ENCODE assay signal across 1 cellular context in the genomic region with DNA sequence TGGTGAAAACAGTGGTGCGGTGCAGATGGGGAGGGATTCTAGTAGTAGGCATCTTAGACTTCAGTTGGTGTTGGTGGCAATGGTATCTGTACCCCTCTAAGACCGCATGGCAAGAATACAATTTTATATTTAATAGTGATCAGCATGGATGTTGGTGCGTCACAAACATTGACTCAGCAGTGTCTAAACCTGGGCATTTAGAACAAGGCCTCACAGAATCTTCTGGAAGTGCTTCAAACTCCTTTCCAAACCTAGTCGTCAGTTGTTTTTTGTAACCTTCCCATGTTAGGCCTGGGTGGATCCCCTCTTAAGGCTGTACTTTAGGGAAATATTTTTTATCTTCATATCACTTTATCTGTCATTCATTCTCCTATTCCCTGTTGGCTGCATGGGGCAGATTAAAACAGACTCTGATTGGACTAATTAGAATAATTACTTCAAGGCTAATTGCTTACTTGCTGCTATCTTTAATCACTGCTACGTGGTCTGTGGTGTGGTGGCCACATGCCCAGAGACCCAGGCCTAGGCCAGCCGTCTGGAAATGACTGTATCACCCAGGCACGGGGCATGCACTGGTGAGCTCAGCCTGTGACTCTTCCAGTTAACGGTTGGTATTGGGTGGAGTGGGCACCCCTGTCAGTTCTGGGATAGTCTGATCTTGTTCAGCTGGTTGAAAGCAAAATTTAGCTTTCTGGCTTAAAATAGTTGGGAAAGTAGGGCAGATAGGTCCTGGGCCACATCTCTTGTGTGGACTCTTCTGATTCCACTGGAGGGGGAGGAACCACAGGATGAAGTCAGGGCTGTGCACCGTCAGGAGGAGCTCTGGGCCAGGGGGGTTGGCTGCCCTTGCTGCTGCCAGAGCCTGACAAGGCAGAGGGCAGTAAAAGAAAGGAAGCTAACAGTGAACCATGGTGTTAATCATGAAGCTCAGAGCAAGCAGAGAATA.
TF ChIP-seq lines count a peak whose summit lies in the region.

No MANE protein-coding gene starts in this region.

TF ChIP-seq in GM12878, 131 proteins besides CTCF, POLR2A, EP300 and RAD21:
- TF ChIP-seq IRF4 (IDR thresholded peaks at IDR 0.05; ENCODE audit: low read depth, low read length), result 0 out of 2 replicates have a peak, but pooled peaks have one; percentile 23
- TF ChIP-seq TCF7 (IDR thresholded peaks at IDR 0.05; ENCODE audit: borderline replicate concordance), result no peak
- TF ChIP-seq FOS (IDR thresholded peaks at IDR 0.05; ENCODE audit: borderline replicate concordance, extremely low read depth, insufficient read length), result no peak
- TF ChIP-seq CBX5 (IDR thresholded peaks at IDR 0.05; ENCODE audit: low read depth), result no peak
- 0 out of 2 replicates have a peak, but pooled peaks have one; percentile 31 for TF ChIP-seq IKZF1 (conservative IDR thresholded peaks at IDR 0.05)
- peak; percentile 65; the same call in 1 of the 2 replicates for TF ChIP-seq MTA2 (IDR thresholded peaks at IDR 0.05; ENCODE audit: low read depth)
- TF ChIP-seq DPF2 (IDR thresholded peaks at IDR 0.05), result peak; percentile 27; the same call in 1 of the 2 replicates
- no peak for TF ChIP-seq SREBF2 (IDR thresholded peaks at IDR 0.05; ENCODE audit: low read length)
- TF ChIP-seq RUNX3 (IDR thresholded peaks at IDR 0.05; ENCODE audit: low read length), result 0 out of 2 replicates have a peak, but pooled peaks have one; percentile 46
- TF ChIP-seq BHLHE40 (IDR thresholded peaks at IDR 0.05; ENCODE audit: borderline replicate concordance in 1 of 2, low read depth in 2 of 2, low read length in 1 of 2), result peak in 1 of 2 experiments; percentile 56; a peak in 1 of 4 replicates
- TF ChIP-seq BCL11A (IDR thresholded peaks at IDR 0.05; ENCODE audit: low read depth, low read length), result peak; percentile 47; the same call in 1 of the 2 replicates
